In genomic region chr7:17298102-17298839, GRCh38 we compare ENCODE assay signal across 8 cellular contexts. TPM values are rescaled to one million over a fixed set of nuclear protein-coding genes. Genes with fewer than 3 reads are reported as not detected.
DNase-seq lines count a peak whose midpoint lies in the region; ATAC-seq and TF ChIP-seq lines count a peak whose summit lies in the region.

AHR (plus strand) TSS chr7:17298652; CDS start chr7:17299265, 613 bp downstream.

- H3K27me3 ChIP-seq in HAP-1 (ENCODE audit: low read depth) (peaks cover 4% of the 10 kb centered on the region), heart left ventricle (no peaks in the 10 kb centered on the region), upper lobe of left lung (no peaks in the 10 kb centered on the region)

- peak within 1 kb of the TSS; percentile 48 for H3K4me3 ChIP-seq in HAP-1
- peak within 1 kb of the TSS; percentile 84 to 98 (median 92) for H3K4me3 ChIP-seq in heart left ventricle
- peak within 1 kb of the TSS; percentile 64 to 100 (median 81) for H3K4me3 ChIP-seq in upper lobe of left lung

- TF ChIP-seq POLR2A in heart left ventricle (IDR thresholded peaks at IDR 0.05) = peak in 1 of 2 donors; percentile 98
- TF ChIP-seq POLR2A in upper lobe of left lung (IDR thresholded peaks at IDR 0.05) = peak in 3 of 4 donors; percentile 90 to 98 (median 97)

- 3 to 5% (median 4%) methylated on average over 35 to 46 of the region's 46 CpGs for WGBS in adipose tissue, 3 donors
- 4 to 6% (median 4%) methylated on average over 26 to 46 of the region's 46 CpGs for WGBS in heart left ventricle, 4 donors
- 5 to 14% methylated on average over 12 to 29 of the region's 46 CpGs for WGBS in upper lobe of left lung, 2 donors

- TF ChIP-seq CTCF in heart left ventricle (IDR thresholded peaks at IDR 0.05) = no peak
- no peak for TF ChIP-seq CTCF in upper lobe of left lung (IDR thresholded peaks at IDR 0.05)

- H3K9me3 ChIP-seq in HAP-1 (peaks cover 7% of the 10 kb centered on the region; the same call in 1 of the 2 replicates), heart left ventricle (no peaks in the 10 kb centered on the region), upper lobe of left lung (no peaks in the 10 kb centered on the region)

- peak; percentile 93 to 97 (median 97) for ATAC-seq in heart left ventricle
- peak; percentile 95 to 97 for ATAC-seq in upper lobe of left lung (ENCODE audit: low FRiP score in 2 of 2)

- H3K27ac ChIP-seq in adipose tissue (ENCODE audit: low read depth, low read length) = peak within 1 kb of the TSS; percentile 98
- peak within 1 kb of the TSS; percentile 88 to 98 (median 96) for H3K27ac ChIP-seq in heart left ventricle
- H3K27ac ChIP-seq in upper lobe of left lung = peak within 1 kb of the TSS; percentile 93 to 99 (median 96)

- H3K36me3 ChIP-seq in HAP-1 (replicated peaks) (no peaks in the 10 kb centered on the region), heart left ventricle (no peaks in the 10 kb centered on the region), upper lobe of left lung (no peaks in the 10 kb centered on the region)

- DNase-seq in GF-D8 (lab: John Stamatoyannopoulos, UW) = peak; percentile 16
- DNase-seq in HAP-1 (ENCODE audit: low spot score in 2 of 2) = peak; percentile 81 to 92
- DNase-seq in MV-4-11 (lab: John Stamatoyannopoulos, UW) = peak; percentile 89
- DNase-seq in T follicular helper cell (ENCODE audit: low read depth) = peak; percentile 83
- DNase-seq in heart left ventricle = peak; percentile 93 to 97 (median 94)
- DNase-seq in posterior cingulate gyrus = peak; percentile 88 to 99 (median 93)
- DNase-seq in upper lobe of left lung = peak; percentile 95 to 96

- intact Hi-C loops in heart left ventricle (cut with DNase I) (loop anchor here in 6 of 10 donors (2.0 to 10.0 kb wide), 8 partner anchors 66 to 907 kb away; no protein-coding TSS in a partner anchor), posterior cingulate gyrus (cut with DNase I) (no loop called here)

- H3K4me1 ChIP-seq in HAP-1 (peaks cover 4% of the 10 kb centered on the region), heart left ventricle (peaks cover 3 to 44% (median 22%) of the 10 kb centered on the region in 12 donors), upper lobe of left lung (peaks cover 0 to 21% (median 10%) of the 10 kb centered on the region in 4 donors)

- TF ChIP-seq EP300 in upper lobe of left lung (IDR thresholded peaks at IDR 0.05) = no peak

- in situ Hi-C loops in HAP-1 (cut with MboI; ENCODE audit: low sequenced_read_pairs) = no loop called here

RNA-seq across cellular contexts. Expression of gene AHR, which starts in this region (rescaled TPM):
- polyA plus RNA-seq in adipose tissue = 10 to 100 TPM in 2 of 3 donors, 1 to 10 TPM in 1; 3.5 to 25.1 (median 15.9) TPM
- 10 to 100 TPM; 19.5 to 84.6 (median 46.1) TPM for total RNA-seq in heart left ventricle
- polyA plus RNA-seq in heart left ventricle = 10 to 100 TPM in 1 of 2 donors, 1 to 10 TPM in 1; 6.0 to 12.7 TPM
- total RNA-seq in upper lobe of left lung = 100 to 1,000 TPM in 3 of 6 donors, 10 to 100 TPM in 3; 68.8 to 236 (median 95.6) TPM

Comparison
In these comparisons a context has a peak if more than half of its experiments do, and no peak if none do; other contexts are left out.
1. Peak in every context shown above with its lines: DNase-seq, ATAC-seq, H3K4me3 ChIP-seq and H3K27ac ChIP-seq.
2. DNase-seq: peak in every context shown above with its lines; median percentile 96 in upper lobe of left lung; 94 in heart left ventricle; 93 in posterior cingulate gyrus; 89 in MV-4-11; 86 in HAP-1; 83 in T follicular helper cell; 16 in GF-D8.